16 cellular contexts compared by ENCODE assay signal in the genomic region with DNA sequence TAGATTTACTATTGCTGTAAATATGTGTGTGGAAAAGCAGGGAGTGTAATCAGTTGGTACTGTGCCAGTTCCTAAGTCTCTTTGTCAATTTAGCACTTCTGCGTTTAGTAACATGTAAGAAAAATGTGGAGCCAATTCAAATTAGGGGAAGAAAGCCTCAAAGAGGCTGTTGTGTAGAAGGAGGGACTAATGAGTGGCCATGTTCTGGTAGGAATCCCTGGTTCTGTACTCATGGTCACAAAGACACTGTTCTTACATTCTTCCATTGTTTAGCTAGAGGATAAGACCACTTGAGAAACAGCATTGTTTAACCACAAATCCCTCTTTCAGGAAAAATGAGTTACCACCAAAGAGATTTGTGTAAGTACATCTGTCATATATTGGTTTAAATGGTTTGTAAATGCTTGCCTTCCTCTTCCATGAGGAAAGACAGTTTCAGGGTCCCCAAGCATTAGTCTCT. TPM values are rescaled to one million over a fixed set of nuclear protein-coding genes. Genes with fewer than 3 reads are reported as not detected.
DNase-seq lines count a peak whose midpoint lies in the region; ATAC-seq and TF ChIP-seq lines count a peak whose summit lies in the region.
"Had no signal": no experiment of that assay in that cellular context is flagged by ENCODE, and none has a peak within 500 bp of the region (broad histone marks: within the 10 kb centered on the region; RNA-seq: fewer than 3 reads in every experiment).

No MANE protein-coding gene starts in this region.

- H3K4me3 ChIP-seq in A673 (ENCODE audit: low read depth, low read length, poor library complexity, severe bottlenecking) (no peak overlapping the region), adipocyte (ENCODE audit: low read length) (no peak overlapping the region)
- H3K4me3 ChIP-seq: esophagus squamous epithelium had no signal

- POLR2A ChIA-PET in A673 (lab: Charles Lee; ENCODE audit: low non-redundant PET): no interaction called here

- intact Hi-C loops in A673 (cut with micrococcal nuclease; ENCODE audit: unreplicated experiment) (no loop called here), Right ventricle myocardium superior (cut with DNase I) (no loop called here)

- DNase-seq in A673 (ENCODE audit: low spot score) (peak; percentile 50), LHCN-M2 (ENCODE audit: low read depth) (peak; percentile 90), adipocyte (ENCODE audit: low read depth) (peak; percentile 41), glomerular visceral epithelial cell (ENCODE audit: extremely low spot score) (peak; percentile 42), Right ventricle myocardium superior (no peak)
- no peak for DNase-seq in activated CD4-positive, alpha-beta T cell treated with anti-CD3 and anti-CD28 coated beads for 48 hours
- DNase-seq: activated naive CD4-positive, alpha-beta T cell; DMS153; esophagus squamous epithelium; GOT3; NCI-H1092; right cardiac atrium; stimulated activated naive CD8-positive, alpha-beta T cell treated with anti-CD3 and anti-CD28 coated beads, Interleukin-15, amount 100 ng/mL, for 72 hours had no signal

- ATAC-seq in Right ventricle myocardium superior (ENCODE audit: poor library complexity): no peak
- ATAC-seq in GM21515 (IDR thresholded peaks at IDR 0.05; ENCODE audit: unreplicated experiment): no peak
- no peak for ATAC-seq in HG02610 (IDR thresholded peaks at IDR 0.05; ENCODE audit: unreplicated experiment)
- ATAC-seq: right cardiac atrium; stimulated activated naive CD8-positive, alpha-beta T cell treated with anti-CD3 and anti-CD28 coated beads, Interleukin-15, amount 100 ng/mL, for 72 hours had no signal

- BruUV-seq in A673 (replicated peaks; lab: Mats Ljungman, UMichigan): no TSS peak

- H3K36me3 ChIP-seq in A673 (ENCODE audit: insufficient read depth, low read length, poor library complexity, severe bottlenecking) (no peaks in the 10 kb centered on the region), adipocyte (ENCODE audit: control insufficient read depth, insufficient read depth, low read length, severe bottlenecking) (no peaks in the 10 kb centered on the region)
- H3K36me3 ChIP-seq: esophagus squamous epithelium had no signal

- TF ChIP-seq CTCF in A673 (conservative IDR thresholded peaks at IDR 0.05; ENCODE audit: low read depth, low read length): no peak

- no peaks in the 10 kb centered on the region for H3K9me3 ChIP-seq in A673 (ENCODE audit: low read depth, low read length, poor library complexity, severe bottlenecking)
- H3K9me3 ChIP-seq in adipocyte (ENCODE audit: control insufficient read depth, low read length): no peaks in the 10 kb centered on the region
- H3K9me3 ChIP-seq: esophagus squamous epithelium had no signal

- CTCF ChIA-PET in A673 (lab: Charles Lee): no interaction called here

- no peak overlapping the region for H3K27ac ChIP-seq in A673 (ENCODE audit: low read depth, low read length, poor library complexity, severe bottlenecking)
- H3K27ac ChIP-seq: esophagus squamous epithelium had no signal

- H3K4me1 ChIP-seq in A673 (ENCODE audit: insufficient read depth, low read length, poor library complexity, severe bottlenecking): peaks cover 6% of the 10 kb centered on the region
- H3K4me1 ChIP-seq in adipocyte (ENCODE audit: control insufficient read depth, insufficient read depth, low read length): peaks cover 23% of the 10 kb centered on the region

- no peaks in the 10 kb centered on the region for H3K27me3 ChIP-seq in A673 (replicated peaks; ENCODE audit: insufficient read depth, low read depth, low read length, poor library complexity)
- H3K27me3 ChIP-seq in adipocyte (replicated peaks; ENCODE audit: control insufficient read depth, insufficient read depth, low read length): no peaks in the 10 kb centered on the region
- H3K27me3 ChIP-seq: esophagus squamous epithelium had no signal

- no peak overlapping the region for H3K9ac ChIP-seq in adipocyte (ENCODE audit: low read length)

RNA-seq across cellular contexts. Expression of a gene that starts 14.9 kb away (rescaled TPM):
- total RNA-seq in A673 (2021): 3.4 and 3.5 TPM in 2 replicates
- total RNA-seq in LHCN-M2 (2014; rRNA removed): 85.6 and 90.0 TPM in 2 replicates
- 25.3 TPM for polyA plus RNA-seq in LHCN-M2 (2012)
- 1.6 TPM for total RNA-seq in Right ventricle myocardium superior
- total RNA-seq: activated CD8-positive, alpha-beta memory T cell treated with anti-CD3 and anti-CD28 coated beads for 36 hours had no signal

Comparison
In these comparisons a context has a peak if more than half of its experiments do, and no peak if none do; other contexts are left out.
1. DNase-seq: peak in A673 (single experiment), LHCN-M2 (single experiment), adipocyte (single experiment) and glomerular visceral epithelial cell (single experiment); none in Right ventricle myocardium superior (single experiment) and activated CD4-positive, alpha-beta T cell treated with anti-CD3 and anti-CD28 coated beads for 48 hours (single experiment).
2. RNA of a gene that starts 14.9 kb away (total RNA-seq): 85.6 to 90.0 TPM in LHCN-M2; 3.4 to 3.5 TPM in A673 and 1.6 TPM in Right ventricle myocardium superior (single experiment); every median in the first group is over 10 times any median in the second.